Comparison of ENCODE assay signal across 1 cellular context in the genomic region with DNA sequence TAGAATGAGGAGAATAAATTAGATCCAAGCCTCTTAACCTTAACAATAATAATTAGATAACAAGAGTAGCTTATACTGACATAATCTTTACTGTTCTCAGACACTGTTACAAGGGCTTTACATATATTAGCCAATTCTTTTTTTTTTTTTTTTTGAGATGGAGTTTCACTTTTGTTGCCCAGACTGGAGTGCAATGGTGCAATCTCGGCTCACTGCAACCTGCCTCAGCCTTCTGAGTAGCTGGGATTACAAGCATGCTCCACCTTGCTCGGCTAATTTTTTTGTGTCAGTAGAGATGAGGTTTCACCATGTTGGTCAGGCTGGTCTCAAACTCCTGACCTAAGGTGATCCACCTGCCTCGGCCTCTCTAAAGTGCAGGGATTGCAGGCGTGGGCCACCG. TPM values are rescaled to one million over a fixed set of nuclear protein-coding genes. Genes with fewer than 3 reads are reported as not detected.
"Had no signal": no experiment of that assay in that cellular context is flagged by ENCODE, and none has a peak within 500 bp of the region (broad histone marks: within the 10 kb centered on the region; RNA-seq: fewer than 3 reads in every experiment).

No MANE protein-coding gene starts in this region.

RNA-seq across cellular contexts. Expression of a gene that starts 27.6 kb away (rescaled TPM):
- polyA plus RNA-seq: neural cell had no signal
